In genomic region chr19:20233105-20233504, GRCh38 we compare ENCODE assay signal across 19 cellular contexts.
"Had no signal": no experiment of that assay in that cellular context is flagged by ENCODE, and none has a peak within 500 bp of the region (broad histone marks: within the 10 kb centered on the region; RNA-seq: fewer than 3 reads in every experiment).

No MANE protein-coding gene starts in this region.

- H3K4me2 ChIP-seq: neural progenitor cell had no signal

- H3K27ac ChIP-seq: adrenal gland, ascending aorta, gastroesophageal sphincter, neural progenitor cell, psoas muscle, tibial artery, uterus had no signal

- H3K4me1 ChIP-seq: ascending aorta, psoas muscle, uterus had no signal

- H3K4me3 ChIP-seq: adrenal gland, ascending aorta, gastroesophageal sphincter, neural progenitor cell, psoas muscle, tibial artery, uterus had no signal

- H3K36me3 ChIP-seq: adrenal gland, ascending aorta, gastroesophageal sphincter, tibial artery, uterus had no signal

- ATAC-seq: esophagus mucosa; gastroesophageal sphincter; naive thymus-derived CD4-positive, alpha-beta T cell; psoas muscle had no signal

- H2AFZ ChIP-seq: neural progenitor cell had no signal

- H3K9me3 ChIP-seq: adrenal gland, uterus had no signal

- FAIRE-seq: endothelial cell of umbilical vein, islet of Langerhans had no signal

- H3K9ac ChIP-seq: neural progenitor cell had no signal

- DNase-seq: activated CD4-positive, alpha-beta memory T cell treated with anti-CD3 and anti-CD28 coated beads for 36 hours; activated CD4-positive, alpha-beta T cell treated with anti-CD3 and anti-CD28 coated beads for 48 hours; activated gamma-delta T cell; adrenal gland; central memory CD4-positive, alpha-beta T cell; effector memory CD4-positive, alpha-beta T cell; head of caudate nucleus; naive thymus-derived CD4-positive, alpha-beta T cell; psoas muscle; right cardiac atrium; T1000; tibial artery; uterus had no signal

- H3K27me3 ChIP-seq: adrenal gland, ascending aorta, gastroesophageal sphincter, neural progenitor cell, tibial artery, uterus had no signal
